ENCODE assay signal across 21 cellular contexts in the genomic region with DNA sequence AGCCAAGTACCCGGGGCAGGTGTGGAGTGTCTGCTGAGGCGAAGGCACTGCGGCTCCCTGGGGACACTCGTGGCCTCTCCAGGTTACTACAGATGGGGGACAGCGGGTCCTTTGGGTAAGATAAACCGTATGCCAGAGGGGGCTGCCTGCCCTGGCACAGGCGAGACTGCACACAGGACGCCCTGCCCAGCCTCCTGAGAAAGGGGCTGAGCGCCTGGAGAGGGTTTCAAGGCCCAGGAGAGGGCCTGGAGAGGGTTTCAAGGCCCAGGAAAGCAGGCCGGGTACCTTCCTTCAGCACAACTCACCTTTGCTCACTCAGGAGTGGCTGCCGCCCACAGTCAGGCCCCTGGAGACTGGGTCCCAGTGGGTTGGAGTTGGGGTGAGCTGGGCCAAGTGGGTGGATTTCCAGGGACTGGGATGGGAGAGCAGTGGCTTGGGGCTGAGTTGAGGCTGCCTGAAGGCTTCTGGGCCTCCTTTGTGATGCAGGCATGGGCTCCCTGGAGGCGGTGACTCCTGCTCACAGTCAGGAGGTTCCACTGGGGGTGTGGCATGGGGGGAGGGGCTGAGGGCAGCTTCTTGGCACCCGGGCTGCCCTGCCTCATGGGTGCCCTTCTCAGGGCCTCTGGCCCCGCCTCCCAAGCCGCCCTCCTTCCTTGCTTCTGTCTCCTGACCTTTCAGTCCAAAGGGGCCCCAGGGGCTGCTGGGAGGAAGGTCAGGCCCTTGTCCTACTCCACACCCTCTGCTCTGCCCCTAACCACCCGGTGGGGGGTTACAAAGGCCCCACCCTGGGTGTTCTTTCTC. TPM values are rescaled to one million over a fixed set of nuclear protein-coding genes. Genes with fewer than 3 reads are reported as not detected.
DNase-seq lines count a peak whose midpoint lies in the region; FAIRE-seq and TF ChIP-seq lines count a peak whose summit lies in the region.
"Had no signal": no experiment of that assay in that cellular context is flagged by ENCODE, and none has a peak within 500 bp of the region (broad histone marks: within the 10 kb centered on the region; RNA-seq: fewer than 3 reads in every experiment).

A gene with protein sequence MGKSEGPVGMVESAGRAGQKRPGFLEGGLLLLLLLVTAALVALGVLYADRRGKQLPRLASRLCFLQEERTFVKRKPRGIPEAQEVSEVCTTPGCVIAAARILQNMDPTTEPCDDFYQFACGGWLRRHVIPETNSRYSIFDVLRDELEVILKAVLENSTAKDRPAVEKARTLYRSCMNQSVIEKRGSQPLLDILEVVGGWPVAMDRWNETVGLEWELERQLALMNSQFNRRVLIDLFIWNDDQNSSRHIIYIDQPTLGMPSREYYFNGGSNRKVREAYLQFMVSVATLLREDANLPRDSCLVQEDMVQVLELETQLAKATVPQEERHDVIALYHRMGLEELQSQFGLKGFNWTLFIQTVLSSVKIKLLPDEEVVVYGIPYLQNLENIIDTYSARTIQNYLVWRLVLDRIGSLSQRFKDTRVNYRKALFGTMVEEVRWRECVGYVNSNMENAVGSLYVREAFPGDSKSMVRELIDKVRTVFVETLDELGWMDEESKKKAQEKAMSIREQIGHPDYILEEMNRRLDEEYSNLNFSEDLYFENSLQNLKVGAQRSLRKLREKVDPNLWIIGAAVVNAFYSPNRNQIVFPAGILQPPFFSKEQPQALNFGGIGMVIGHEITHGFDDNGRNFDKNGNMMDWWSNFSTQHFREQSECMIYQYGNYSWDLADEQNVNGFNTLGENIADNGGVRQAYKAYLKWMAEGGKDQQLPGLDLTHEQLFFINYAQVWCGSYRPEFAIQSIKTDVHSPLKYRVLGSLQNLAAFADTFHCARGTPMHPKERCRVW (minus strand): TSS at position 456 of the 801 bp plus-strand sequence. CDS start 3,532 bp downstream, outside the sequence.

- H3K14ac ChIP-seq in neuronal stem cell (ENCODE audit: low read length) = peak within 1 kb of the TSS; percentile 50

- H3K4me1 ChIP-seq in BLaER1 treated with 17β-estradiol and CSF1 and Interleukin-3, amounts not matched to agents 10 nM and 100 nM = peaks cover 8 to 24% (median 18%) of the 10 kb centered on the region in 10 experiments; a peak in 15 of 20 replicates
- H3K4me1 ChIP-seq in neuronal stem cell (ENCODE audit: control insufficient read depth in 2 of 2, insufficient read depth in 1 of 2, low read depth in 1 of 2, low read length in 2 of 2) = peaks cover 3 to 8% of the 10 kb centered on the region in 2 donors
- H3K4me1 ChIP-seq: gastrocnemius medialis had no signal

- H3K4me2 ChIP-seq in BLaER1 treated with 17β-estradiol and CSF1 and Interleukin-3, amounts not matched to agents 10 nM and 100 nM = peak within 1 kb of the TSS; percentile 5 to 60 (median 45); a peak in 17 of 22 replicates
- H3K4me2 ChIP-seq in neuronal stem cell (ENCODE audit: insufficient read depth, low read length, poor library complexity, severe bottlenecking) = no peak within 1 kb of the TSS

- H3K4me3 Mint-ChIP-seq in chondrocyte (ENCODE audit: unreplicated experiment) = no peak within 1 kb of the TSS
- H3K4me3 Mint-ChIP-seq: activated CD4-positive, alpha-beta memory T cell treated with anti-CD3 and anti-CD28 coated beads, Interleukin-2, amount 10 ng/mL, durations not matched to agents 7 days and 5 days; activated naive CD8-positive, alpha-beta T cell treated with anti-CD3 and anti-CD28 coated beads, Interleukin-2, amount 10 ng/mL, durations not matched to agents 7 days and 5 days; HFFc6; T-helper 1 cell treated with Interleukin-12 subunit alpha and Interleukin-12 subunit beta and Interleukin-4 antibody, amounts not matched to agents 30 μg/mL and 1 μg/mL, for 36 hours had no signal

- H2BK120ac ChIP-seq in neuronal stem cell (ENCODE audit: low read depth, low read length) = peak within 1 kb of the TSS; percentile 8

- peaks cover 25 to 43% (median 30%) of the 10 kb centered on the region in 11 experiments for H3K27me3 ChIP-seq in BLaER1 treated with 17β-estradiol and CSF1 and Interleukin-3, amounts not matched to agents 10 nM and 100 nM
- peaks cover 15 to 44% (median 31%) of the 10 kb centered on the region in 3 experiments for H3K27me3 ChIP-seq in neuronal stem cell (ENCODE audit: control insufficient read depth in 3 of 3, insufficient read depth in 3 of 3, low read depth in 1 of 3, low read length in 3 of 3)

- no peak within 1 kb of the TSS for H3K23ac ChIP-seq in neuronal stem cell (ENCODE audit: low read depth, low read length, poor library complexity)

- peak; percentile 18 for DNase-seq in GM10248 (ENCODE audit: extremely low spot score)
- DNase-seq in SK-MEL-5 (ENCODE audit: low read depth, low spot score) = peak; percentile 39
- no peak for DNase-seq in neuronal stem cell (ENCODE audit: low spot score)
- DNase-seq in urothelium cell line (ENCODE audit: low spot score) = no peak
- no peak for DNase-seq in chondrocyte (ENCODE audit: low spot score)
- DNase-seq in A172 (ENCODE audit: low spot score) = no peak
- DNase-seq: activated CD4-positive, alpha-beta memory T cell treated with anti-CD3 and anti-CD28 coated beads, Interleukin-2, amount 10 ng/mL, durations not matched to agents 7 days and 5 days; activated naive CD8-positive, alpha-beta T cell treated with anti-CD3 and anti-CD28 coated beads, Interleukin-2, amount 10 ng/mL, durations not matched to agents 7 days and 5 days; erythroblast; gastrocnemius medialis; HFFc6; Karpas-422; left ventricle myocardium inferior; NCI-H1092; NCI-H2227 treated with DMSO at 0.1 percent for 48 hours; SHP77; stimulated activated naive CD4-positive, alpha-beta T cell treated with Interleukin-2 at 50 U/mL for 16 hours; uterus; WERI-Rb-1 had no signal

- no peak for FAIRE-seq in urothelium cell line (lab: Jason Lieb, UNC)

- no peak within 1 kb of the TSS for H3K4ac ChIP-seq in neuronal stem cell (ENCODE audit: low read length)

- H4K91ac ChIP-seq in neuronal stem cell (ENCODE audit: low read depth, low read length, poor library complexity) = peak within 1 kb of the TSS; percentile 27

- H3K27ac ChIP-seq in BLaER1 treated with 17β-estradiol and CSF1 and Interleukin-3, amounts not matched to agents 10 nM and 100 nM = no peak within 1 kb of the TSS
- no peak within 1 kb of the TSS for H3K27ac ChIP-seq in neuronal stem cell (replicated peaks; ENCODE audit: low read length)
- H3K27ac ChIP-seq: gastrocnemius medialis, left ventricle myocardium inferior, uterus, WERI-Rb-1 had no signal

- CTCF ChIA-PET in GM10248 (lab: Yijun Ruan, JAX) = interaction anchor here (0.8 kb wide), 1 partner anchor 184 kb away, joined by 3 read pairs; no protein-coding TSS in a partner anchor

- no peak within 1 kb of the TSS for H4K8ac ChIP-seq in neuronal stem cell (ENCODE audit: low read depth, low read length)

- whole genome bisulfite sequencing in neuronal stem cell (ENCODE audit: extremely low coverage in 2 of 2, insufficient read length in 2 of 2, insufficient replicate concordance in 1 of 2), 2 donors = no CpG with 5 or more reads among the region's 16 CpGs

- no peak within 1 kb of the TSS for H3K27ac Mint-ChIP-seq in chondrocyte (ENCODE audit: unreplicated experiment)
- H3K27ac Mint-ChIP-seq: activated CD4-positive, alpha-beta memory T cell treated with anti-CD3 and anti-CD28 coated beads, Interleukin-2, amount 10 ng/mL, durations not matched to agents 7 days and 5 days; activated naive CD8-positive, alpha-beta T cell treated with anti-CD3 and anti-CD28 coated beads, Interleukin-2, amount 10 ng/mL, durations not matched to agents 7 days and 5 days; HFFc6; T-helper 1 cell treated with Interleukin-12 subunit alpha and Interleukin-12 subunit beta and Interleukin-4 antibody, amounts not matched to agents 30 μg/mL and 1 μg/mL, for 36 hours had no signal

- in situ Hi-C loops in SK-MEL-5 (cut with HindIII; ENCODE audit: low pct_unique_long_range_greater_than_20kb, low sequenced_read_pairs) = no loop called here

- peak within 1 kb of the TSS; percentile 68 for H2BK5ac ChIP-seq in neuronal stem cell (ENCODE audit: low read length)

- no peaks in the 10 kb centered on the region for H3K9me3 Mint-ChIP-seq in chondrocyte (ENCODE audit: low read depth)

- peak within 1 kb of the TSS; percentile 84 for H2BK15ac ChIP-seq in neuronal stem cell (ENCODE audit: low read length)

- H3K36me3 ChIP-seq in BLaER1 treated with 17β-estradiol and CSF1 and Interleukin-3, amounts not matched to agents 10 nM and 100 nM = no peaks in the 10 kb centered on the region
- H3K36me3 ChIP-seq in neuronal stem cell (replicated peaks in 1 of 2; ENCODE audit: control insufficient read depth in 2 of 2, insufficient read depth in 2 of 2, low read length in 2 of 2) = no peaks in the 10 kb centered on the region
- H3K36me3 ChIP-seq: gastrocnemius medialis, left ventricle myocardium inferior, uterus, WERI-Rb-1 had no signal

- no peak within 1 kb of the TSS for H3K9ac ChIP-seq in BLaER1 treated with 17β-estradiol and CSF1 and Interleukin-3, amounts not matched to agents 10 nM and 100 nM
- no peak within 1 kb of the TSS for H3K9ac ChIP-seq in neuronal stem cell (ENCODE audit: low read depth, low read length, poor library complexity)

- peak within 1 kb of the TSS; percentile 90 for H2AK5ac ChIP-seq in neuronal stem cell (ENCODE audit: low read depth, low read length)

- H2AFZ ChIP-seq in neuronal stem cell (ENCODE audit: low read length) = no peak within 1 kb of the TSS

- H3K79me1 ChIP-seq in neuronal stem cell (ENCODE audit: low read depth, low read length) = no peaks in the 10 kb centered on the region

- TF ChIP-seq CTCF in GM10248 (IDR thresholded peaks at IDR 0.05; ENCODE audit: control extremely low read depth, extremely low read depth, low read depth, missing control alignments) (no peak), chondrocyte (IDR thresholded peaks at IDR 0.05) (no peak)

- peaks cover 0 to 23% (median 0%) of the 10 kb centered on the region in 11 experiments; a peak in 5 of 22 replicates for H4K20me1 ChIP-seq in BLaER1 treated with 17β-estradiol and CSF1 and Interleukin-3, amounts not matched to agents 10 nM and 100 nM

- H2BK12ac ChIP-seq in neuronal stem cell (ENCODE audit: low read length) = peak within 1 kb of the TSS; percentile 31

- POLR2A ChIA-PET in GM10248 (lab: Yijun Ruan, JAX) = no interaction called here

- peak within 1 kb of the TSS; percentile 73 for H3K18ac ChIP-seq in neuronal stem cell (ENCODE audit: low read length)

- peaks cover 26 to 41% (median 33%) of the 10 kb centered on the region in 11 experiments for H3K9me3 ChIP-seq in BLaER1 treated with 17β-estradiol and CSF1 and Interleukin-3, amounts not matched to agents 10 nM and 100 nM (replicated peaks in 1 of 11)
- peaks cover 7 to 19% of the 10 kb centered on the region in 2 donors for H3K9me3 ChIP-seq in neuronal stem cell (replicated peaks in 1 of 2; ENCODE audit: control insufficient read depth in 2 of 2, insufficient read depth in 1 of 2, low read depth in 1 of 2, low read length in 2 of 2)
- H3K9me3 ChIP-seq: uterus had no signal

- no peaks in the 10 kb centered on the region for H3K36me3 Mint-ChIP-seq in chondrocyte (ENCODE audit: low read depth)

- no peak within 1 kb of the TSS for H3K4me3 ChIP-seq in BLaER1 treated with 17β-estradiol and CSF1 and Interleukin-3, amounts not matched to agents 10 nM and 100 nM
- no peak within 1 kb of the TSS for H3K4me3 ChIP-seq in neuronal stem cell (ENCODE audit: low read length in 2 of 2)
- H3K4me3 ChIP-seq: gastrocnemius medialis, left ventricle myocardium inferior, uterus had no signal

- peaks cover 26% of the 10 kb centered on the region for H3K27me3 Mint-ChIP-seq in chondrocyte (ENCODE audit: low read depth)

- H3K4me1 Mint-ChIP-seq in chondrocyte (ENCODE audit: low read depth) = no peaks in the 10 kb centered on the region
- H3K4me1 Mint-ChIP-seq: activated CD4-positive, alpha-beta memory T cell treated with anti-CD3 and anti-CD28 coated beads, Interleukin-2, amount 10 ng/mL, durations not matched to agents 7 days and 5 days had no signal

RNA-seq across cellular contexts. Expression of the gene that starts here (rescaled TPM):
- not detected in 2 replicates for total RNA-seq in SK-MEL-5 (2014; rRNA removed; shearing (Covaris generic))
- polyA plus RNA-seq in SK-MEL-5 (2015; cell fraction: cytosol; rRNA removed) = 0.04 and 1.3 TPM in 2 replicates
- polyA plus RNA-seq in SK-MEL-5 (2015; cell fraction: nucleus; rRNA removed) = not detected in 2 replicates
- 1.1 TPM for polyA plus RNA-seq in neuronal stem cell (2013, experiment 1 of 2)
- polyA plus RNA-seq in neuronal stem cell (2013, experiment 2 of 2) = 1.4 TPM
- total RNA-seq in chondrocyte = 0.62 to 0.92 TPM in 2 of 3 replicates, not detected in the other
- not detected in 2 replicates for total RNA-seq in A172 (2014; rRNA removed; shearing (Covaris generic))
- total RNA-seq: gastrocnemius medialis, HFFc6 had no signal

Comparison
In these comparisons a context has a peak if more than half of its experiments do, and no peak if none do; other contexts are left out.
1. DNase-seq: peak in GM10248 (single experiment) and SK-MEL-5 (single experiment); none in neuronal stem cell (single experiment), urothelium cell line (single experiment), chondrocyte (single experiment) and A172 (single experiment).